ENCODE assay signal across 11 cellular contexts in the genomic region with DNA sequence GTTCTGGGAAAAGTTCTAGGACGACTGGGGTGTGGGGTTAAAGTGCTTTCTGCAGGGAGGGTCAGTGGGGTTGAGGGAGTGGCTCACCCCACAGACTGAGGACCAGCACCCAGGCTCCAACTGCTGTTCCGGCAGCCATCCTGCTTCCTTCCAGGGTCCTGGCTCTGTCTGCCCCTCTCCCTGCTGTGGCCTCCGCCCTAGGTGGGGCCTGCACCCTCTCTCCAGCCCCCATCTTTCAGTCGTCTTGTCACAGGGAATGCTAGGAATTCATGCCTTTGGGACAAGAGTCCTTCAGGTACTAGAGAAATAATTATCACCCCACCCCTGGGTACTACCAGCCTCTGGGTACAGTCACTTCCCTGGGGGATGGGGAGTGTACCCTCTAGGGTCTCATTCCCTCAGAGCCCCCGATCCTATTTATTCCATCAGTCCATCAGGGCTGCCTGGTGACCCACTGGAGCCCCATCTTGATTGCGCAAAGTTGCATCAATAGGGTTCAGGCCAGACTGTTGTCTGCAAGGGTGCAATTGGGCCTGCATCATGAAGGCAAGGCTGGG. TPM values are rescaled to one million over a fixed set of nuclear protein-coding genes. Genes with fewer than 3 reads are reported as not detected.
DNase-seq lines count a peak whose midpoint lies in the region; ATAC-seq, FAIRE-seq and TF ChIP-seq lines count a peak whose summit lies in the region.
"Had no signal": no experiment of that assay in that cellular context is flagged by ENCODE, and none has a peak within 500 bp of the region (broad histone marks: within the 10 kb centered on the region; RNA-seq: fewer than 3 reads in every experiment).

A gene (minus strand): TSS at position 170 of the 557 bp plus-strand sequence. CDS start 31 bp downstream, at position 139.

- TF ChIP-seq RAD21 in GM12878 (IDR thresholded peaks at IDR 0.05; ENCODE audit: insufficient read depth, low read depth, low read length), result no peak

- peaks cover 4 to 9% of the 10 kb centered on the region in 2 experiments; a peak in 3 of 4 replicates for H3K36me3 ChIP-seq in GM12878 (ENCODE audit: control insufficient read depth in 2 of 2, insufficient read depth in 2 of 2, low read length in 1 of 2)

- intact Hi-C loops in GM12878 (cut with micrococcal nuclease; ENCODE audit: unreplicated experiment), result no loop called here

- no peak for TF ChIP-seq EP300 in GM12878 (IDR thresholded peaks at IDR 0.05; ENCODE audit: borderline replicate concordance in 1 of 2, control insufficient read depth in 1 of 2, low read depth in 2 of 2, low read length in 2 of 2)

- peaks cover 23% of the 10 kb centered on the region for H3K4me1 ChIP-seq in GM12878 (ENCODE audit: control insufficient read depth, insufficient read depth, low read length)

- no peaks in the 10 kb centered on the region for H3K9me3 ChIP-seq in GM12878 (replicated peaks; ENCODE audit: control insufficient read depth, insufficient read depth, low read length)

- no peak within 1 kb of the TSS for H2AFZ ChIP-seq in GM12878 (ENCODE audit: control insufficient read depth, low read depth, low read length)

- CTCF ChIA-PET in GM12878 (lab: Yijun Ruan, JAX), result no interaction called here

- H3K27ac ChIP-seq in GM12878 (ENCODE audit: control insufficient read depth, insufficient read depth), result no peak within 1 kb of the TSS
- H3K27ac ChIP-seq: epithelial cell of prostate had no signal

- WGBS in GM12878 (ENCODE audit: insufficient coverage, insufficient replicate concordance, low lambda C conversion rate, missing lambda C conversion rate), result 87% methylated on average over 6 of the region's 6 CpGs

- TF ChIP-seq POLR2A in GM12878 (IDR thresholded peaks at IDR 0.05; ENCODE audit: low read depth, low read length), result peak; percentile 49; the same call in 1 of the 2 replicates

- no peaks in the 10 kb centered on the region for H4K20me1 ChIP-seq in GM12878 (ENCODE audit: control insufficient read depth, insufficient read depth)

- peaks cover 63% of the 10 kb centered on the region for H3K36me3 Mint-ChIP-seq in stimulated activated naive CD8-positive, alpha-beta T cell treated with anti-CD3 and anti-CD28 coated beads, Interleukin-15, Interleukin-2, amounts not matched to agents 100 ng/mL and 50 ng/mL, for 24 hours (ENCODE audit: low read depth)
- H3K36me3 Mint-ChIP-seq in neural crest cell (ENCODE audit: low read depth), result peaks cover 11% of the 10 kb centered on the region

- TF ChIP-seq CTCF in GM12878 (IDR thresholded peaks at IDR 0.05 in 2 of 3, conservative IDR thresholded peaks at IDR 0.05 in 1 of 3; ENCODE audit: control insufficient read depth in 2 of 3, extremely low read depth in 1 of 3, insufficient read depth in 1 of 3, low read depth in 3 of 3, low read length in 3 of 3), result no peak
- TF ChIP-seq CTCF in neural crest cell (conservative IDR thresholded peaks at IDR 0.05), result no peak

- peaks cover 72% of the 10 kb centered on the region for H3K4me1 Mint-ChIP-seq in stimulated activated naive CD8-positive, alpha-beta T cell treated with anti-CD3 and anti-CD28 coated beads, Interleukin-15, Interleukin-2, amounts not matched to agents 100 ng/mL and 50 ng/mL, for 24 hours (ENCODE audit: low read depth)
- H3K4me1 Mint-ChIP-seq in neural crest cell, result peaks cover 51% of the 10 kb centered on the region

- in situ Hi-C loops in GM12878 (cut with MboI), result no loop called here

- no peak for FAIRE-seq in GM12878 (lab: Jason Lieb, UNC)

- no peak within 1 kb of the TSS for H3K4me2 ChIP-seq in GM12878 (ENCODE audit: control insufficient read depth, insufficient read depth)

- peak within 1 kb of the TSS; percentile 51 for H3K27ac Mint-ChIP-seq in stimulated activated naive CD8-positive, alpha-beta T cell treated with anti-CD3 and anti-CD28 coated beads, Interleukin-15, Interleukin-2, amounts not matched to agents 100 ng/mL and 50 ng/mL, for 24 hours
- no peak within 1 kb of the TSS for H3K27ac Mint-ChIP-seq in neural crest cell (ENCODE audit: unreplicated experiment)

- H3K4me3 Mint-ChIP-seq in stimulated activated naive CD8-positive, alpha-beta T cell treated with anti-CD3 and anti-CD28 coated beads, Interleukin-15, Interleukin-2, amounts not matched to agents 100 ng/mL and 50 ng/mL, for 24 hours, result no peak within 1 kb of the TSS
- H3K4me3 Mint-ChIP-seq in neural crest cell, result peak within 1 kb of the TSS; percentile 67

- no peaks in the 10 kb centered on the region for H3K27me3 Mint-ChIP-seq in stimulated activated naive CD8-positive, alpha-beta T cell treated with anti-CD3 and anti-CD28 coated beads, Interleukin-15, Interleukin-2, amounts not matched to agents 100 ng/mL and 50 ng/mL, for 24 hours
- H3K27me3 Mint-ChIP-seq in neural crest cell (ENCODE audit: low read depth), result no peaks in the 10 kb centered on the region

- RAD21 ChIA-PET in GM12878 (lab: Charles Lee; ENCODE audit: unreplicated experiment), result no interaction called here

- peaks cover 22% of the 10 kb centered on the region for H3K79me2 ChIP-seq in GM12878 (ENCODE audit: control insufficient read depth, insufficient read depth, low read length)

- H3K4me3 ChIP-seq in GM12878, result no peak within 1 kb of the TSS

- H3K9me3 Mint-ChIP-seq in stimulated activated naive CD8-positive, alpha-beta T cell treated with anti-CD3 and anti-CD28 coated beads, Interleukin-15, Interleukin-2, amounts not matched to agents 100 ng/mL and 50 ng/mL, for 24 hours, result no peaks in the 10 kb centered on the region
- H3K9me3 Mint-ChIP-seq in neural crest cell, result no peaks in the 10 kb centered on the region

- SMC1A ChIA-PET in GM12878 (lab: Charles Lee; ENCODE audit: uncharacterized antibody, unreplicated experiment), result no interaction called here

- no TSS peak for BruUV-seq in GM12878 (replicated peaks; lab: Mats Ljungman, UMichigan)

- POLR2A ChIA-PET in GM12878 (lab: Charles Lee), result interaction anchor here (1.2 kb wide), 1 partner anchor 12 kb away, joined by 5 read pairs; no protein-coding TSS in a partner anchor

- DNase-seq in stimulated activated naive CD8-positive, alpha-beta T cell treated with anti-CD3 and anti-CD28 coated beads, Interleukin-15, Interleukin-2, amounts not matched to agents 100 U/mL and 50 U/mL, for 24 hours, result no peak
- DNase-seq in GM12878 (ENCODE audit: low read depth, low spot score) (no peak), neural crest cell (ENCODE audit: low read depth, low spot score) (no peak), amygdala (lab: John Stamatoyannopoulos, UW) (no peak), occipital lobe (lab: John Stamatoyannopoulos, UW) (no peak), SKM-1 treated with dmso at 0.1 percent for 144 hours (lab: John Stamatoyannopoulos, UW; ENCODE audit: unreplicated experiment) (no peak)
- DNase-seq: RPMI8226; stimulated activated CD4-positive, alpha-beta T cell treated with anti-CD3 and anti-CD28 coated beads, Interleukin-1b, Interleukin-23, amount 100 ng/mL, for 48 hours had no signal

- H3K9ac ChIP-seq in GM12878 (ENCODE audit: control insufficient read depth, insufficient read depth, low read length), result no peak within 1 kb of the TSS

- no peaks in the 10 kb centered on the region for H3K27me3 ChIP-seq in GM12878 (replicated peaks in 1 of 2; ENCODE audit: control insufficient read depth in 2 of 2, insufficient read depth in 2 of 2, low read length in 1 of 2)

- ATAC-seq in stimulated activated naive CD8-positive, alpha-beta T cell treated with anti-CD3 and anti-CD28 coated beads, Interleukin-15, Interleukin-2, amounts not matched to agents 100 U/mL and 50 U/mL, for 24 hours, result no peak
- no peak for ATAC-seq in GM12878
- ATAC-seq in GM21737 (IDR thresholded peaks at IDR 0.05; ENCODE audit: unreplicated experiment), result no peak

TF ChIP-seq in GM12878, 131 proteins besides CTCF, POLR2A, EP300 and RAD21 (continues in another document):
- TF ChIP-seq, protein P1, sequence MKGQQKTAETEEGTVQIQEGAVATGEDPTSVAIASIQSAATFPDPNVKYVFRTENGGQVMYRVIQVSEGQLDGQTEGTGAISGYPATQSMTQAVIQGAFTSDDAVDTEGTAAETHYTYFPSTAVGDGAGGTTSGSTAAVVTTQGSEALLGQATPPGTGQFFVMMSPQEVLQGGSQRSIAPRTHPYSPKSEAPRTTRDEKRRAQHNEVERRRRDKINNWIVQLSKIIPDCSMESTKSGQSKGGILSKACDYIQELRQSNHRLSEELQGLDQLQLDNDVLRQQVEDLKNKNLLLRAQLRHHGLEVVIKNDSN (IDR thresholded peaks at IDR 0.05; ENCODE audit: borderline replicate concordance, extremely low read length, insufficient read depth, low read depth, low read length), result no peak
- TF ChIP-seq MTA3 (IDR thresholded peaks at IDR 0.05; ENCODE audit: borderline replicate concordance, low read length), result 0 out of 2 replicates have a peak, but pooled peaks have one; percentile 34

RNA-seq across cellular contexts. Expression of the gene that starts here (rescaled TPM):
- 4.1 and 5.9 TPM in 2 replicates for total RNA-seq in GM12878 (2013; cell fraction: nucleolus; rRNA removed)
- 2.9 and 3.7 TPM in 2 replicates for total RNA-seq in GM12878 (2014; rRNA removed)
- 3.1 and 3.8 TPM in 2 replicates for total RNA-seq in GM12878 (2014; rRNA removed; fragmentation: Illumina TruSeq; extraction: Trizol)
- 15.4 and 15.7 TPM in 2 replicates for total RNA-seq in GM12878 (2021)
- polyA plus RNA-seq in GM12878 (2011; ENCODE audit: low read depth), result 6.5 TPM
- 8.7 and 9.1 TPM in 2 replicates for polyA plus RNA-seq in GM12878 (2011; rRNA removed)
- polyA plus RNA-seq in GM12878 (2011; cell fraction: cytosol; rRNA removed), result 6.3 and 8.2 TPM in 2 replicates
- 129 and 144 TPM in 2 replicates for polyA plus RNA-seq in GM12878 (2011; cell fraction: nucleus; rRNA removed)
- polyA plus RNA-seq in GM12878 (2012), result 14.9 and 23.7 TPM in 2 replicates
- 6.1 and 9.6 TPM in 2 replicates for polyA plus RNA-seq in GM12878 (2014; fragmentation: Illumina TruSeq; extraction: Trizol)
- polyA plus RNA-seq in GM12878 (2014; fragmentation: Nextera tagmentation; extraction: Ambion mirVana), result 1 to 10 TPM; 1.1 to 3.9 TPM
- 14.5 and 18.2 TPM in 2 replicates for polyA plus RNA-seq in GM12878 (2014; rRNA removed)
- 1 to 10 TPM; 2.2 to 3.0 TPM for polyA plus RNA-seq in GM12878 (2016; fragmentation: Nextera tagmentation; extraction: Ambion mirVana)
- polyA minus RNA-seq in GM12878 (2011; rRNA and poly(A)+ RNA removed), result 1.0 and 4.2 TPM in 2 replicates
- 1.9 TPM in 1 of 2 replicates, not detected in the other for polyA minus RNA-seq in GM12878 (2011; cell fraction: cytosol; rRNA and poly(A)+ RNA removed)
- 7.3 and 12.3 TPM in 2 replicates for polyA minus RNA-seq in GM12878 (2011; cell fraction: nucleus; rRNA and poly(A)+ RNA removed)
- 25.7 and 26.0 TPM in 2 replicates for total RNA-seq in neural crest cell
- total RNA-seq in occipital lobe, result 0.78 TPM
